9 cellular contexts compared by ENCODE assay signal in the genomic region with DNA sequence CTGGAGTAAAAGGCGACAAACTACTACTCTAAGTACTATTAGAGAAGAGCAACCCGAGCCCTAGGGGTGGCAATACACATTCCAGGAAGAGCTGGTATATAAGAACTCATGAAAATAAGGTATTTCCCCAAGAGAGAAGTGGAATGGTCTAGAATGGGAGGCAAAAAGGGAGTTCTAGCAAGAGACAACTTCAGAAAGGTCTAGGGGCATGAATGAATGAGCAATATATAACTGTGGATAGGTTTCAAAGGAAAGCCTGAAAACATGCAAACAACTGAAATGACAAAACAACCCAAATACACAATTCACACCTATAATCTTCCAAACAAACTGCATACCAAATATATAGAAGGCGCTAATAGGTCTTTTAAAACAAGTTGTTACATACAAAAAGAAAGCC.
"Had no signal": no experiment of that assay in that cellular context is flagged by ENCODE, and none has a peak within 500 bp of the region (broad histone marks: within the 10 kb centered on the region; RNA-seq: fewer than 3 reads in every experiment).

No MANE protein-coding gene starts in this region.

- H3K27me3 Mint-ChIP-seq: activated naive CD4-positive, alpha-beta T cell treated with anti-CD3 and anti-CD28 coated beads, Interleukin-2, amount 50 U/mL, for 24 hours had no signal

- H3K9me3 Mint-ChIP-seq: activated naive CD4-positive, alpha-beta T cell treated with anti-CD3 and anti-CD28 coated beads, Interleukin-2, amount 50 U/mL, for 24 hours; mesothelial cell of epicardium; T-helper 1 cell treated with Interleukin-12 subunit alpha and Interleukin-12 subunit beta and Interleukin-4 antibody, amounts not matched to agents 30 μg/mL and 1 μg/mL, for 36 hours had no signal

- H3K4me3 Mint-ChIP-seq: activated naive CD4-positive, alpha-beta T cell treated with anti-CD3 and anti-CD28 coated beads, Interleukin-2, amount 50 U/mL, for 24 hours; mesothelial cell of epicardium; T-helper 1 cell treated with Interleukin-12 subunit alpha and Interleukin-12 subunit beta and Interleukin-4 antibody, amounts not matched to agents 30 μg/mL and 1 μg/mL, for 36 hours had no signal

- H3K27ac Mint-ChIP-seq: activated naive CD4-positive, alpha-beta T cell treated with anti-CD3 and anti-CD28 coated beads, Interleukin-2, amount 50 U/mL, for 24 hours; mesothelial cell of epicardium had no signal

- H3K27ac ChIP-seq: coronary artery had no signal

- DNase-seq: foreskin melanocyte; kidney; occipital lobe; retina; stimulated activated naive CD4-positive, alpha-beta T cell had no signal

- H3K4me1 Mint-ChIP-seq: mesothelial cell of epicardium had no signal
